8 cellular contexts compared by ENCODE assay signal in genomic region chr3:156553705-156554356, GRCh38. TPM values are rescaled to one million over a fixed set of nuclear protein-coding genes. Genes with fewer than 3 reads are reported as not detected.
DNase-seq lines count a peak whose midpoint lies in the region; ATAC-seq, FAIRE-seq and TF ChIP-seq lines count a peak whose summit lies in the region.

No MANE protein-coding gene starts in this region.

- H3K4me2 ChIP-seq in endothelial cell of umbilical vein (ENCODE audit: insufficient read depth, low read length) (peak overlapping the region; percentile 62), neuronal stem cell (ENCODE audit: insufficient read depth, low read length, poor library complexity, severe bottlenecking) (peak overlapping the region; percentile 67)

- POLR2A ChIA-PET in endothelial cell of umbilical vein (lab: Charles Lee): interaction anchor here (0.6 to 2.3 kb wide), 4 partner anchors 11 to 122 kb away, joined by 3 to 12 read pairs (median 9); no protein-coding TSS in a partner anchor

- no peak for ATAC-seq in activated T-cell treated with anti-CD3 and anti-CD28 coated beads, Interleukin-2, amount 50 U/mL, for 72 hours (replicated peaks in 1 of 2)
- no peak for ATAC-seq in RWPE2 (ENCODE audit: low read depth)
- no peak for ATAC-seq in HG02970 (IDR thresholded peaks at IDR 0.05; ENCODE audit: low FRiP score, unreplicated experiment)
- no peak for ATAC-seq in GM18909 (IDR thresholded peaks at IDR 0.05; ENCODE audit: poor library complexity, unreplicated experiment)

- no peak overlapping the region for H2BK12ac ChIP-seq in neuronal stem cell (ENCODE audit: low read length)

- H3K27me3 ChIP-seq in RWPE2 (ENCODE audit: insufficient read depth, poor library complexity, severe bottlenecking): no peaks in the 10 kb centered on the region
- H3K27me3 ChIP-seq in endothelial cell of umbilical vein (ENCODE audit: control insufficient read depth in 2 of 2, insufficient read depth in 2 of 2, low read length in 2 of 2): no peaks in the 10 kb centered on the region
- no peaks in the 10 kb centered on the region for H3K27me3 ChIP-seq in neuronal stem cell (ENCODE audit: control insufficient read depth in 3 of 3, insufficient read depth in 3 of 3, low read depth in 1 of 3, low read length in 3 of 3)

- peak overlapping the region; percentile 63 for H3K4me3 ChIP-seq in RWPE2 (ENCODE audit: severe bottlenecking)
- H3K4me3 ChIP-seq in endothelial cell of umbilical vein (replicated peaks in 1 of 3; ENCODE audit: insufficient read depth in 1 of 3, low read depth in 1 of 3, low read length in 3 of 3): peak overlapping the region; percentile 79 to 97 (median 94)
- H3K4me3 ChIP-seq in neuronal stem cell (ENCODE audit: low read length in 2 of 2): peak overlapping the region; percentile 96 to 97

- H4K20me1 ChIP-seq in endothelial cell of umbilical vein (replicated peaks; ENCODE audit: control insufficient read depth, extremely low read depth, insufficient read depth, low read length): peaks cover 8% of the 10 kb centered on the region

- intact Hi-C loops in endothelial cell of umbilical vein (cut with micrococcal nuclease): loop anchor here (2.0 to 5.0 kb wide), 2 partner anchors 263 to 978 kb away; no protein-coding TSS in a partner anchor

- H3K9me3 Mint-ChIP-seq in activated T-cell treated with anti-CD3 and anti-CD28 coated beads, Interleukin-2, amount 50 U/mL, for 72 hours: no peaks in the 10 kb centered on the region

- H3K9me3 ChIP-seq in RWPE2 (ENCODE audit: severe bottlenecking): no peaks in the 10 kb centered on the region
- H3K9me3 ChIP-seq in endothelial cell of umbilical vein (replicated peaks; ENCODE audit: control insufficient read depth, insufficient read depth, low read length): no peaks in the 10 kb centered on the region
- H3K9me3 ChIP-seq in neuronal stem cell (replicated peaks in 1 of 2; ENCODE audit: control insufficient read depth in 2 of 2, insufficient read depth in 1 of 2, low read depth in 1 of 2, low read length in 2 of 2): no peaks in the 10 kb centered on the region

- no TSS peak for BruUV-seq in endothelial cell of umbilical vein (replicated peaks; lab: Mats Ljungman, UMichigan)

- dilution Hi-C loops in endothelial cell of umbilical vein (cut with MboI; ENCODE audit: extremely low pct_ligation_motif_present, low sequenced_read_pairs): no loop called here

- H2BK5ac ChIP-seq in neuronal stem cell (ENCODE audit: low read length): no peak overlapping the region

- no peak overlapping the region for H4K91ac ChIP-seq in neuronal stem cell (ENCODE audit: low read depth, low read length, poor library complexity)

- H3K79me2 ChIP-seq in endothelial cell of umbilical vein (ENCODE audit: control insufficient read depth, insufficient read depth, low read length): peaks cover 61% of the 10 kb centered on the region

- DNase-seq in activated T-cell treated with anti-CD3 and anti-CD28 coated beads, Interleukin-2, amount 50 U/mL, for 72 hours: no peak
- DNase-seq in activated T-cell treated with anti-CD3 and anti-CD28 coated beads for 4 hours (no peak), RWPE2 (ENCODE audit: low spot score) (no peak), endothelial cell of umbilical vein (ENCODE audit: low read depth, low spot score) (peak; percentile 57), neuronal stem cell (ENCODE audit: low spot score) (no peak), GM13976 (ENCODE audit: low spot score) (no peak)

- H3K18ac ChIP-seq in neuronal stem cell (ENCODE audit: low read length): no peak overlapping the region

- peaks cover 6 to 28% of the 10 kb centered on the region in 2 donors for H3K36me3 Mint-ChIP-seq in activated T-cell treated with anti-CD3 and anti-CD28 coated beads, Interleukin-2, amount 50 U/mL, for 72 hours (ENCODE audit: insufficient read depth in 2 of 2)

- peak overlapping the region; percentile 93 for H3K27ac ChIP-seq in RWPE2 (ENCODE audit: poor library complexity, severe bottlenecking)
- peak overlapping the region; percentile 87 for H3K27ac ChIP-seq in endothelial cell of umbilical vein (ENCODE audit: insufficient read depth, low read depth, low read length)
- H3K27ac ChIP-seq in neuronal stem cell (replicated peaks; ENCODE audit: low read length): no peak overlapping the region

- no peak overlapping the region for H2BK15ac ChIP-seq in neuronal stem cell (ENCODE audit: low read length)

- in situ Hi-C loops in GM13976 (cut with MboI; ENCODE audit: low sequenced_read_pairs, unreplicated experiment): no loop called here

- H3K27ac Mint-ChIP-seq in activated T-cell treated with anti-CD3 and anti-CD28 coated beads, Interleukin-2, amount 50 U/mL, for 72 hours: peak overlapping the region; percentile 95

- WGBS in neuronal stem cell (ENCODE audit: extremely low coverage in 2 of 2, insufficient read length in 2 of 2, insufficient replicate concordance in 1 of 2), 2 donors: no CpG with 5 or more reads among the region's 11 CpGs

- H3K4me1 ChIP-seq in RWPE2 (ENCODE audit: insufficient read depth, poor library complexity, severe bottlenecking): peaks cover 51% of the 10 kb centered on the region
- H3K4me1 ChIP-seq in endothelial cell of umbilical vein (ENCODE audit: control insufficient read depth, extremely low read depth, insufficient read depth, low read length): peaks cover 53% of the 10 kb centered on the region
- peaks cover 1 to 4% of the 10 kb centered on the region in 2 donors for H3K4me1 ChIP-seq in neuronal stem cell (ENCODE audit: control insufficient read depth in 2 of 2, insufficient read depth in 1 of 2, low read depth in 1 of 2, low read length in 2 of 2)

- H3K79me1 ChIP-seq in neuronal stem cell (ENCODE audit: low read depth, low read length): peaks cover 4% of the 10 kb centered on the region

- H3K36me3 ChIP-seq in RWPE2 (ENCODE audit: low read depth) (peaks cover 51% of the 10 kb centered on the region), endothelial cell of umbilical vein (ENCODE audit: control insufficient read depth in 2 of 2, extremely low read depth in 1 of 2, insufficient read depth in 2 of 2, low read length in 2 of 2) (peaks cover 0 to 13% of the 10 kb centered on the region in 2 experiments), neuronal stem cell (replicated peaks in 1 of 2; ENCODE audit: control insufficient read depth in 2 of 2, insufficient read depth in 2 of 2, low read length in 2 of 2) (peaks cover 6 to 47% of the 10 kb centered on the region in 2 donors)

- H2AFZ ChIP-seq in endothelial cell of umbilical vein (ENCODE audit: low read depth, low read length) (no peak overlapping the region), neuronal stem cell (ENCODE audit: low read length) (no peak overlapping the region)

- peak; percentile 42 for TF ChIP-seq POLR2A in endothelial cell of umbilical vein (IDR thresholded peaks at IDR 0.05; ENCODE audit: low read depth, low read length)

- H3K4me3 Mint-ChIP-seq in activated T-cell treated with anti-CD3 and anti-CD28 coated beads, Interleukin-2, amount 50 U/mL, for 72 hours: peak overlapping the region; percentile 96 to 98

- no peak overlapping the region for H2AK5ac ChIP-seq in neuronal stem cell (ENCODE audit: low read depth, low read length)

- peak overlapping the region; percentile 97 for H3K9ac ChIP-seq in endothelial cell of umbilical vein (replicated peaks; ENCODE audit: extremely low read depth, insufficient read depth, low read length)
- no peak overlapping the region for H3K9ac ChIP-seq in neuronal stem cell (ENCODE audit: low read depth, low read length, poor library complexity)

- no peak for TF ChIP-seq CTCF in RWPE2 (IDR thresholded peaks at IDR 0.05; ENCODE audit: poor library complexity, severe bottlenecking)
- no peak for TF ChIP-seq CTCF in endothelial cell of umbilical vein (IDR thresholded peaks at IDR 0.05; ENCODE audit: extremely low read depth in 1 of 2, insufficient read depth in 1 of 2, low read depth in 1 of 2, low read length in 2 of 2)
- TF ChIP-seq CTCF in GM13976 (IDR thresholded peaks at IDR 0.05; ENCODE audit: borderline replicate concordance, control extremely low read depth, extremely low read depth, insufficient read depth, missing control alignments): no peak

- H3K4me1 Mint-ChIP-seq in activated T-cell treated with anti-CD3 and anti-CD28 coated beads, Interleukin-2, amount 50 U/mL, for 72 hours (ENCODE audit: low read depth): peaks cover 53% of the 10 kb centered on the region

- no peaks in the 10 kb centered on the region for H3K9me1 ChIP-seq in endothelial cell of umbilical vein (replicated peaks; ENCODE audit: control insufficient read depth, extremely low read depth, insufficient read depth, low read length)

- no peak overlapping the region for H4K8ac ChIP-seq in neuronal stem cell (ENCODE audit: low read depth, low read length)

- FAIRE-seq in endothelial cell of umbilical vein (lab: Jason Lieb, UNC): peak; percentile 76

- no peak overlapping the region for H3K4ac ChIP-seq in neuronal stem cell (ENCODE audit: low read length)

- H3K27me3 Mint-ChIP-seq in activated T-cell treated with anti-CD3 and anti-CD28 coated beads, Interleukin-2, amount 50 U/mL, for 72 hours (ENCODE audit: low read depth): no peaks in the 10 kb centered on the region

- CTCF ChIA-PET in endothelial cell of umbilical vein (lab: Charles Lee): interaction anchor here (1.0 to 3.7 kb wide), 10 partner anchors 10 to 584 kb away, joined by 3 to 31 read pairs (median 10); partner anchors contain the start of gene TIPARP

- no peak overlapping the region for H3K23ac ChIP-seq in neuronal stem cell (ENCODE audit: low read depth, low read length, poor library complexity)

- no peak overlapping the region for H2BK120ac ChIP-seq in neuronal stem cell (ENCODE audit: low read depth, low read length)

- H3K14ac ChIP-seq in neuronal stem cell (ENCODE audit: low read length): no peak overlapping the region

TF ChIP-seq in endothelial cell of umbilical vein, 7 proteins besides CTCF, POLR2A, EP300 and RAD21 (continues in another document):
- no peak for TF ChIP-seq FOS (IDR thresholded peaks at IDR 0.05; ENCODE audit: borderline replicate concordance, insufficient read depth, low read length)
- peak; percentile 74 for TF ChIP-seq MYC (IDR thresholded peaks at IDR 0.05; ENCODE audit: low read depth, low read length)
- no peak for TF ChIP-seq JUN (IDR thresholded peaks at IDR 0.05; ENCODE audit: borderline replicate concordance, insufficient read depth, insufficient read length, low read depth)
- TF ChIP-seq GATA2 (IDR thresholded peaks at IDR 0.05; ENCODE audit: insufficient read depth, insufficient read length, low read depth, low read length): no peak

RNA-seq across cellular contexts. Expression of gene SSR3, which starts 1.1 kb away (rescaled TPM):
- 100 to 1,000 TPM; 189 to 204 TPM for total RNA-seq in activated T-cell treated with anti-CD3 and anti-CD28 coated beads, Interleukin-2, amount 50 U/mL, for 72 hours
- 355 and 370 TPM in 2 replicates for total RNA-seq in endothelial cell of umbilical vein
- 155 and 160 TPM in 2 replicates for polyA plus RNA-seq in endothelial cell of umbilical vein
- 213 and 219 TPM in 2 replicates for polyA plus RNA-seq in endothelial cell of umbilical vein (2011; cell fraction: cytosol; rRNA removed)
- polyA plus RNA-seq in endothelial cell of umbilical vein (2011; cell fraction: nucleus; rRNA removed): 79.0 and 84.4 TPM in 2 replicates
- 262 and 391 TPM in 2 replicates for polyA plus RNA-seq in endothelial cell of umbilical vein (2012)
- polyA minus RNA-seq in endothelial cell of umbilical vein: 558 and 653 TPM in 2 replicates
- 89.5 TPM for polyA minus RNA-seq in endothelial cell of umbilical vein (2011; cell fraction: cytosol; rRNA and poly(A)+ RNA removed)
- polyA minus RNA-seq in endothelial cell of umbilical vein (2011; cell fraction: nucleus; rRNA and poly(A)+ RNA removed): 108 and 116 TPM in 2 replicates
- polyA plus RNA-seq in neuronal stem cell (2013, experiment 1 of 2): 95.6 TPM
- polyA plus RNA-seq in neuronal stem cell (2013, experiment 2 of 2): 92.3 TPM
